ENCODE assay signal across 22 cellular contexts in the genomic region with DNA sequence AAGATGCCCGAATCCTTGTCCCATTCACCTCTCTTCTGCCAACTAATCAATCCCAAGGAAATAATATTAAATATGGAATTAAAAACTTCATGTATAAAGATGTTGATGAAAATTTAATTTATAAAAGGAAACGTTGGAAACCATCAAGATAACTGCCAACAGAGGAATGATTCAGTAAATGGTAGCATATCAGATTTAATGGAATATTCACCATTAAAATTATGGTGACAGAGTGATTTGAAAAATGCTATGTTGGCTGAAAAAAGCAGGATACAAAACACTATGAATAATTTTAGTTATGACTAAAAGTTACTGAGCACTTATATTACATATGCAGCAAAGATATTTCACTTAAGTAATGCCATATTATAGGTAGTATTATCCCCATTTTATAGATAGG.
"Had no signal": no experiment of that assay in that cellular context is flagged by ENCODE, and none has a peak within 500 bp of the region (broad histone marks: within the 10 kb centered on the region; RNA-seq: fewer than 3 reads in every experiment).

No MANE protein-coding gene starts in this region.

- ATAC-seq: effector memory CD8-positive, alpha-beta T cell; esophagus mucosa; gastrocnemius medialis; heart right ventricle; left cardiac atrium; left lung; left ventricle myocardium superior; lower lobe of right lung; mucosa of descending colon had no signal

- H3K36me3 ChIP-seq: colonic mucosa, esophagus squamous epithelium, gastrocnemius medialis, heart right ventricle, left lung, lower lobe of right lung had no signal

- H3K27me3 ChIP-seq: colonic mucosa, esophagus squamous epithelium, gastrocnemius medialis, heart right ventricle, left lung had no signal

- H3K4me1 ChIP-seq: heart right ventricle, left lung, lower lobe of right lung had no signal

- H3K27ac ChIP-seq: colonic mucosa, epithelial cell of prostate, esophagus squamous epithelium, gastrocnemius medialis, heart right ventricle, left lung, lower lobe of right lung had no signal

- H3K9me3 ChIP-seq: colonic mucosa, esophagus squamous epithelium, gastrocnemius medialis, heart right ventricle, left lung, lower lobe of right lung, mucosa of descending colon had no signal

- H3K4me3 ChIP-seq: colonic mucosa, esophagus squamous epithelium, gastrocnemius medialis, heart right ventricle, left lung, lower lobe of right lung, mucosa of descending colon had no signal

- DNase-seq: cortex of kidney; effector CD8-positive, alpha-beta T cell; effector memory CD8-positive, alpha-beta T cell; endodermal cell; erythroblast; esophagus squamous epithelium; foreskin fibroblast; foreskin melanocyte; gastrocnemius medialis; glutamatergic neuron; heart right ventricle; hippocampal formation; left cardiac atrium; left lung; left ventricle myocardium superior; lower lobe of right lung; mesenchymal stem cell; mucosa of descending colon; naive B cell had no signal
